8 cellular contexts compared by ENCODE assay signal in genomic region chr19:58346961-58347929, GRCh38. TPM values are rescaled to one million over a fixed set of nuclear protein-coding genes. Genes with fewer than 3 reads are reported as not detected.
A peak's percentile ranks its signal among the peaks of the same experiment; 100 is the strongest.
DNase-seq lines count a peak whose midpoint lies in the region; ATAC-seq and TF ChIP-seq lines count a peak whose summit lies in the region.

No MANE protein-coding gene starts in this region.

- H3K4me2 ChIP-seq in OCI-LY1 (ENCODE audit: low read length): peak overlapping the region; percentile 83

- peaks cover 9% of the 10 kb centered on the region for H3K79me2 ChIP-seq in OCI-LY1 (ENCODE audit: insufficient read depth, low read length)

- POLR2A ChIA-PET in CD4-positive, alpha-beta T cell (lab: Charles Lee): interaction anchor here (0.8 to 3.0 kb wide), 10 partner anchors 9 to 197 kb away, joined by 3 to 22 read pairs (median 4); partner anchors contain the start of genes ERVK3-1, TRIM28, ZBTB45 and ZNF274

- peaks cover 22% of the 10 kb centered on the region for H3K4me1 Mint-ChIP-seq in CD4-positive, alpha-beta T cell (ENCODE audit: low read depth)
- peaks cover 39% of the 10 kb centered on the region for H3K4me1 Mint-ChIP-seq in activated T-cell treated with anti-CD3 and anti-CD28 coated beads, Interleukin-2, amount 50 U/mL, for 72 hours (ENCODE audit: low read depth)
- H3K4me1 Mint-ChIP-seq in nephron progenitor cell: peaks cover 29% of the 10 kb centered on the region

- H3K27ac Mint-ChIP-seq in CD4-positive, alpha-beta T cell: peak overlapping the region; percentile 84
- H3K27ac Mint-ChIP-seq in activated T-cell treated with anti-CD3 and anti-CD28 coated beads, Interleukin-2, amount 50 U/mL, for 72 hours: peak overlapping the region; percentile 88
- no peak overlapping the region for H3K27ac Mint-ChIP-seq in nephron progenitor cell

- 3 to 5% (median 4%) methylated on average over 41 to 82 of the region's 82 CpGs for WGBS in stomach, 5 donors

- H3K9ac ChIP-seq in OCI-LY1 (ENCODE audit: low read length): peak overlapping the region; percentile 90

- intact Hi-C loops in CD4-positive, alpha-beta T cell (cut with DNase I, micrococcal nuclease): no loop called here
- intact Hi-C loops in stomach (cut with DNase I; ENCODE audit: low total_unique reads): no loop called here

- H3K9me3 ChIP-seq in CD4-positive, alpha-beta T cell (ENCODE audit: control insufficient read depth, low read length): no peaks in the 10 kb centered on the region
- H3K9me3 ChIP-seq in OCI-LY1 (ENCODE audit: low read length) (no peaks in the 10 kb centered on the region), stomach (peaks cover 0 to 7% (median 0%) of the 10 kb centered on the region in 4 donors)

- peaks cover 15% of the 10 kb centered on the region for H3K27me3 Mint-ChIP-seq in CD4-positive, alpha-beta T cell
- no peaks in the 10 kb centered on the region for H3K27me3 Mint-ChIP-seq in activated T-cell treated with anti-CD3 and anti-CD28 coated beads, Interleukin-2, amount 50 U/mL, for 72 hours (ENCODE audit: low read depth)
- peaks cover 32% of the 10 kb centered on the region for H3K27me3 Mint-ChIP-seq in nephron progenitor cell (ENCODE audit: low read depth, poor library complexity)

- peak; percentile 33 to 70 (median 55) for DNase-seq in CD4-positive, alpha-beta T cell
- peak; percentile 77 to 87 for DNase-seq in activated T-cell treated with anti-CD3 and anti-CD28 coated beads, Interleukin-2, amount 50 U/mL, for 72 hours
- DNase-seq in fibroblast of peridontal ligament (ENCODE audit: extremely low read depth) (peak; percentile 51), nephron progenitor cell (peak; percentile 82), stomach (peak; percentile 54)

- TF ChIP-seq EP300 in stomach (IDR thresholded peaks at IDR 0.05): no peak

- no peak overlapping the region for H2AFZ ChIP-seq in OCI-LY1 (ENCODE audit: low read length)

- no peaks in the 10 kb centered on the region for H3F3A ChIP-seq in OCI-LY1 (ENCODE audit: insufficient read depth, low read length)

- no peak for TF ChIP-seq POLR2A in stomach (IDR thresholded peaks at IDR 0.05)

- no peaks in the 10 kb centered on the region for H3K27me3 ChIP-seq in CD4-positive, alpha-beta T cell (ENCODE audit: control insufficient read depth, insufficient read depth, low read length)
- H3K27me3 ChIP-seq in OCI-LY1 (ENCODE audit: insufficient read depth, low read length) (no peaks in the 10 kb centered on the region), stomach (peaks cover 5 to 80% (median 35%) of the 10 kb centered on the region in 3 donors)

- peaks cover 39% of the 10 kb centered on the region for H3K4me1 ChIP-seq in OCI-LY1 (ENCODE audit: insufficient read depth, low read length, severe bottlenecking)
- peaks cover 5 to 45% (median 23%) of the 10 kb centered on the region in 4 donors for H3K4me1 ChIP-seq in stomach

- no peaks in the 10 kb centered on the region for H4K20me1 ChIP-seq in OCI-LY1 (ENCODE audit: insufficient read depth, low read length)

- H3K9me3 Mint-ChIP-seq in CD4-positive, alpha-beta T cell: no peaks in the 10 kb centered on the region
- H3K9me3 Mint-ChIP-seq in activated T-cell treated with anti-CD3 and anti-CD28 coated beads, Interleukin-2, amount 50 U/mL, for 72 hours: no peaks in the 10 kb centered on the region
- peaks cover 8% of the 10 kb centered on the region for H3K9me3 Mint-ChIP-seq in nephron progenitor cell

- H3K4me3 ChIP-seq in OCI-LY1 (ENCODE audit: low read depth, low read length, poor library complexity, severe bottlenecking): peak overlapping the region; percentile 95
- peak overlapping the region; percentile 49 to 59 (median 53) for H3K4me3 ChIP-seq in stomach

- CTCF ChIA-PET in CD4-positive, alpha-beta T cell (lab: Charles Lee): interaction anchor here (0.9 to 1.8 kb wide), 2 partner anchors 10 to 15 kb away, joined by 3 to 6 read pairs; partner anchors contain the start of gene ZNF497

- peaks cover 7% of the 10 kb centered on the region for H3K36me3 Mint-ChIP-seq in CD4-positive, alpha-beta T cell (ENCODE audit: low read depth)
- peaks cover 4 to 18% of the 10 kb centered on the region in 2 donors for H3K36me3 Mint-ChIP-seq in activated T-cell treated with anti-CD3 and anti-CD28 coated beads, Interleukin-2, amount 50 U/mL, for 72 hours (ENCODE audit: insufficient read depth in 2 of 2)
- peaks cover 15% of the 10 kb centered on the region for H3K36me3 Mint-ChIP-seq in nephron progenitor cell (ENCODE audit: low read depth)

- H3K4me3 Mint-ChIP-seq in CD4-positive, alpha-beta T cell: peak overlapping the region; percentile 86
- H3K4me3 Mint-ChIP-seq in activated T-cell treated with anti-CD3 and anti-CD28 coated beads, Interleukin-2, amount 50 U/mL, for 72 hours: peak overlapping the region; percentile 96 to 98
- peak overlapping the region; percentile 92 for H3K4me3 Mint-ChIP-seq in nephron progenitor cell

- TF ChIP-seq CTCF in CD4-positive, alpha-beta T cell (IDR thresholded peaks at IDR 0.05): no peak
- TF ChIP-seq CTCF in OCI-LY1 (IDR thresholded peaks at IDR 0.05; ENCODE audit: low read length) (no peak), nephron progenitor cell (IDR thresholded peaks at IDR 0.05) (no peak), stomach (IDR thresholded peaks at IDR 0.05) (no peak)

- peak; percentile 89 for ATAC-seq in CD4-positive, alpha-beta T cell (ENCODE audit: poor library complexity)
- ATAC-seq in GM19395 (IDR thresholded peaks at IDR 0.05; ENCODE audit: unreplicated experiment): peak; percentile 76
- ATAC-seq in HG03521 (IDR thresholded peaks at IDR 0.05; ENCODE audit: unreplicated experiment): peak; percentile 93
- peak; percentile 97 for ATAC-seq in activated T-cell treated with anti-CD3 and anti-CD28 coated beads, Interleukin-2, amount 50 U/mL, for 72 hours (replicated peaks in 1 of 2)

- H3K9me2 ChIP-seq in OCI-LY1 (ENCODE audit: low read depth, low read length): no peaks in the 10 kb centered on the region

- H3K27ac ChIP-seq in CD4-positive, alpha-beta T cell (ENCODE audit: low read depth, low read length): peak overlapping the region; percentile 59
- H3K27ac ChIP-seq in OCI-LY1 (ENCODE audit: low read depth, low read length, poor library complexity, severe bottlenecking) (peak overlapping the region; percentile 16), stomach (peak overlapping the region; percentile 55 to 85 (median 71))

- H3K36me3 ChIP-seq in OCI-LY1 (ENCODE audit: insufficient read depth, low read length) (no peaks in the 10 kb centered on the region), stomach (peaks cover 0 to 4% (median under 1%) of the 10 kb centered on the region in 4 donors)

RNA-seq across cellular contexts. Expression of gene A1BG, which starts 6.0 kb away (rescaled TPM):
- 1 to 10 TPM; 7.6 to 8.4 TPM for total RNA-seq in CD4-positive, alpha-beta T cell
- 10 to 100 TPM; 25.4 to 33.2 TPM for total RNA-seq in activated T-cell treated with anti-CD3 and anti-CD28 coated beads, Interleukin-2, amount 50 U/mL, for 72 hours
- 10 to 100 TPM in 1 of 5 donors, 1 to 10 TPM in 2, not detected in 2; 1.1 to 30.9 (median 1.7) TPM for total RNA-seq in stomach
- polyA plus RNA-seq in stomach: 10 to 100 TPM; 19.7 to 61.7 (median 33.8) TPM

RNA-seq across cellular contexts. Expression of gene ZNF497, which starts 15.3 kb away (rescaled TPM):
- total RNA-seq in CD4-positive, alpha-beta T cell: under 1 TPM; 0.28 to 0.55 TPM
- total RNA-seq in activated T-cell treated with anti-CD3 and anti-CD28 coated beads, Interleukin-2, amount 50 U/mL, for 72 hours: 1 to 10 TPM; 1.5 to 2.4 TPM
- 10 to 100 TPM in 1 of 5 donors, 1 to 10 TPM in 2, under 1 TPM in 1, not detected in 1; 0.14 to 12.3 (median 3.2) TPM for total RNA-seq in stomach
- polyA plus RNA-seq in stomach: 1 to 10 TPM in 1 of 3 donors, under 1 TPM in 2; 0.12 to 1.0 (median 0.46) TPM

RNA-seq across cellular contexts. Expression of gene ZSCAN22, which starts 20.5 kb away (rescaled TPM):
- under 1 TPM; 0.77 to 0.81 TPM for total RNA-seq in CD4-positive, alpha-beta T cell
- total RNA-seq in activated T-cell treated with anti-CD3 and anti-CD28 coated beads, Interleukin-2, amount 50 U/mL, for 72 hours: 1 to 10 TPM; 4.0 to 5.0 TPM
- 1 to 10 TPM in 3 of 5 donors, under 1 TPM in 1, not detected in 1; 0.45 to 5.2 (median 1.6) TPM for total RNA-seq in stomach
- polyA plus RNA-seq in stomach: 1 to 10 TPM in 1 of 3 donors, under 1 TPM in 2; 0.75 to 1.4 (median 0.83) TPM

RNA-seq across cellular contexts. Expression of gene ZNF837, which starts 33.6 kb away (rescaled TPM):
- total RNA-seq in CD4-positive, alpha-beta T cell: 1 to 10 TPM in 1 of 2 experiments, under 1 TPM in 1; 0.71 to 1.0 TPM
- total RNA-seq in activated T-cell treated with anti-CD3 and anti-CD28 coated beads, Interleukin-2, amount 50 U/mL, for 72 hours: 1 to 10 TPM; 2.3 to 3.0 TPM
- 1 to 10 TPM in 4 of 5 donors, not detected in 1; 1.8 to 8.5 (median 2.3) TPM for total RNA-seq in stomach
- polyA plus RNA-seq in stomach: 1 to 10 TPM; 2.3 to 3.0 (median 2.4) TPM

RNA-seq across cellular contexts. Expression of gene RPS5, which starts 39.8 kb away (rescaled TPM):
- total RNA-seq in CD4-positive, alpha-beta T cell: 1,000 to 10,000 TPM; 1,619 to 1,646 TPM
- total RNA-seq in activated T-cell treated with anti-CD3 and anti-CD28 coated beads, Interleukin-2, amount 50 U/mL, for 72 hours: 1,000 to 10,000 TPM; 1,499 to 1,539 TPM
- 1,000 to 10,000 TPM in 3 of 5 donors, 100 to 1,000 TPM in 2; 801 to 1,605 (median 1,501) TPM for total RNA-seq in stomach
- 1,000 to 10,000 TPM; 1,495 to 2,322 (median 1,503) TPM for polyA plus RNA-seq in stomach

Comparison
In these comparisons a context has a peak if more than half of its experiments do, and no peak if none do; other contexts are left out.
1. Peak in every context shown above with its lines: DNase-seq, ATAC-seq, H3K4me3 ChIP-seq and H3K27ac ChIP-seq.
2. H3K27ac ChIP-seq: peak in every context shown above with its lines; median percentile 71 in stomach; 59 in CD4-positive, alpha-beta T cell; 16 in OCI-LY1.